ENCODE assay signal across 22 cellular contexts in the genomic region with DNA sequence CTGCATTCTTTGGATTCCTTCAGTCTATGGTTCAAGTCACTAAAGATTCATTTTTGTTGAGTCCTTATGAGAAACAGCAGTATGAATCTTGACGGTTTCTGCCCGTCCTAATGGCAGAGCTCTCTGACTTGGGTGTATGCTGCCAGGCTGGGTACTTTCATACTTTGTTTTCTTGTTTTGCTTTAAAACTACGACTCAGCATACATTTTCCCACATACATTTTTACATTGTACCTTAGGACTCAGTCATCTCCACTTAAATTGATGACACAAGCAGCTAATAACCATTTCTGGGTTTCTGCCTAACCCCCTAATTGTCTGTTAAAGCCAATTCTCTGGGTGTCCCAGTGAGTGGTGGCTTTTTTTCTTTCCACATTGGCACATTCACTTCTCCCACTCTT. TPM values are rescaled to one million over a fixed set of nuclear protein-coding genes. Genes with fewer than 3 reads are reported as not detected.
A peak's percentile ranks its signal among the peaks of the same experiment; 100 is the strongest.
DNase-seq lines count a peak whose midpoint lies in the region; ATAC-seq and TF ChIP-seq lines count a peak whose summit lies in the region.
"Had no signal": no experiment of that assay in that cellular context is flagged by ENCODE, and none has a peak within 500 bp of the region (broad histone marks: within the 10 kb centered on the region; RNA-seq: fewer than 3 reads in every experiment).

No MANE protein-coding gene starts in this region.

- H3K36me3 Mint-ChIP-seq in activated naive CD4-positive, alpha-beta T cell treated with anti-CD3 and anti-CD28 coated beads for 36 hours (ENCODE audit: low read depth) = peaks cover 16% of the 10 kb centered on the region
- peaks cover 36% of the 10 kb centered on the region for H3K36me3 Mint-ChIP-seq in HFFc6 (ENCODE audit: low read depth)
- H3K36me3 Mint-ChIP-seq in memory B cell = peaks cover 11% of the 10 kb centered on the region
- H3K36me3 Mint-ChIP-seq: IgD-negative memory B cell, type B pancreatic cell had no signal

- no peaks in the 10 kb centered on the region for H3K9me3 Mint-ChIP-seq in activated naive CD4-positive, alpha-beta T cell treated with anti-CD3 and anti-CD28 coated beads for 36 hours
- H3K9me3 Mint-ChIP-seq in HFFc6 (no peaks in the 10 kb centered on the region), memory B cell (no peaks in the 10 kb centered on the region)
- H3K9me3 Mint-ChIP-seq: activated CD4-positive, alpha-beta T cell treated with anti-CD3 and anti-CD28 coated beads, Interleukin-2, amount 10 ng/mL, durations not matched to agents 24 days and 14 days; IgD-negative memory B cell; immature natural killer cell; neural crest cell; type B pancreatic cell had no signal

- peaks cover 17% of the 10 kb centered on the region for H3K4me1 Mint-ChIP-seq in activated naive CD4-positive, alpha-beta T cell treated with anti-CD3 and anti-CD28 coated beads for 36 hours (ENCODE audit: low read depth)
- H3K4me1 Mint-ChIP-seq in HFFc6 (ENCODE audit: low read depth) = peaks cover 21% of the 10 kb centered on the region
- H3K4me1 Mint-ChIP-seq in memory B cell = peaks cover 8% of the 10 kb centered on the region

- H3K27ac Mint-ChIP-seq in activated naive CD4-positive, alpha-beta T cell treated with anti-CD3 and anti-CD28 coated beads for 36 hours = peak overlapping the region; percentile 34
- peak overlapping the region; percentile 26; the same call in 1 of the 2 replicates for H3K27ac Mint-ChIP-seq in HFFc6
- H3K27ac Mint-ChIP-seq in memory B cell = peak overlapping the region; percentile 19
- H3K27ac Mint-ChIP-seq: activated CD4-positive, alpha-beta T cell treated with anti-CD3 and anti-CD28 coated beads, Interleukin-2, amount 10 ng/mL, durations not matched to agents 24 days and 14 days; IgD-negative memory B cell; type B pancreatic cell had no signal

- intact Hi-C loops in activated naive CD4-positive, alpha-beta T cell treated with anti-CD3 and anti-CD28 coated beads for 36 hours (cut with micrococcal nuclease) = no loop called here

- DNase-seq in activated naive CD4-positive, alpha-beta T cell treated with anti-CD3 and anti-CD28 coated beads for 36 hours = no peak
- DNase-seq in activated naive CD4-positive, alpha-beta T cell (lab: John Stamatoyannopoulos, UW) = no peak
- DNase-seq in HFFc6 = no peak
- no peak for DNase-seq in memory B cell (ENCODE audit: low spot score in 2 of 2)
- DNase-seq in NCI-H146 treated with DMSO at 0.1 percent for 48 hours (lab: John Stamatoyannopoulos, UW; ENCODE audit: unreplicated experiment) = no peak
- no peak for DNase-seq in hypothalamus (lab: John Stamatoyannopoulos, UW)
- DNase-seq: activated CD4-positive, alpha-beta T cell treated with anti-CD3 and anti-CD28 coated beads, Interleukin-2, amount 10 ng/mL, durations not matched to agents 24 days and 14 days; brain microvascular endothelial cell; DMS53; hippocampal formation; immature natural killer cell; left colon; NCI-H1105; NCI-H2029; NCI-H524 treated with DMSO at 0.1 percent for 48 hours; NK-92 treated with Interleukin-12 subunit alpha and Interleukin-12 subunit beta, amount 100 ng/mL, for 24 hours; right cardiac atrium; SHP77 treated with DMSO at 0.1 percent for 48 hours; stimulated activated CD4-positive, alpha-beta T cell treated with anti-CD3 and anti-CD28 coated beads, Interleukin-4, amount 100 ng/mL, for 1 hour had no signal

- ATAC-seq in memory B cell (ENCODE audit: low read depth) = no peak
- ATAC-seq: left colon, right cardiac atrium had no signal

- H3K4me3 Mint-ChIP-seq in activated naive CD4-positive, alpha-beta T cell treated with anti-CD3 and anti-CD28 coated beads for 36 hours = no peak overlapping the region
- H3K4me3 Mint-ChIP-seq in HFFc6 = no peak overlapping the region
- no peak overlapping the region for H3K4me3 Mint-ChIP-seq in memory B cell
- H3K4me3 Mint-ChIP-seq: activated CD4-positive, alpha-beta T cell treated with anti-CD3 and anti-CD28 coated beads, Interleukin-2, amount 10 ng/mL, durations not matched to agents 24 days and 14 days; immature natural killer cell; neural crest cell; type B pancreatic cell had no signal

- no peaks in the 10 kb centered on the region for H3K27me3 Mint-ChIP-seq in activated naive CD4-positive, alpha-beta T cell treated with anti-CD3 and anti-CD28 coated beads for 36 hours (ENCODE audit: low read depth)
- peaks cover 4% of the 10 kb centered on the region for H3K27me3 Mint-ChIP-seq in HFFc6 (ENCODE audit: insufficient read depth)
- no peaks in the 10 kb centered on the region for H3K27me3 Mint-ChIP-seq in memory B cell
- H3K27me3 Mint-ChIP-seq: activated CD4-positive, alpha-beta T cell treated with anti-CD3 and anti-CD28 coated beads, Interleukin-2, amount 10 ng/mL, durations not matched to agents 24 days and 14 days; IgD-negative memory B cell; type B pancreatic cell had no signal

- CTCF ChIA-PET in activated naive CD4-positive, alpha-beta T cell treated with anti-CD3 and anti-CD28 coated beads for 36 hours (lab: Charles Lee) = interaction anchor here (0.6 to 1.2 kb wide), 2 partner anchors 10 to 345 kb away, joined by 3 read pairs; no protein-coding TSS in a partner anchor

- TF ChIP-seq CTCF in HFFc6 (IDR thresholded peaks at IDR 0.05) = no peak

RNA-seq across cellular contexts. Expression of a gene that starts 4.8 kb away (rescaled TPM):
- total RNA-seq in activated naive CD4-positive, alpha-beta T cell treated with anti-CD3 and anti-CD28 coated beads for 36 hours = 10 to 100 TPM; 44.8 to 48.7 TPM
- 10 to 100 TPM; 13.4 to 18.4 (median 14.3) TPM for total RNA-seq in HFFc6 (2021; fragmentation: NEBNext Ultra II Directional; extraction: Animal tissue kit (Norgen Biotek cat#: 25700))

RNA-seq across cellular contexts. Expression of a gene that starts 12.7 kb away (rescaled TPM):
- 100 to 1,000 TPM; 101 to 105 TPM for total RNA-seq in activated naive CD4-positive, alpha-beta T cell treated with anti-CD3 and anti-CD28 coated beads for 36 hours
- 100 to 1,000 TPM; 383 to 448 (median 405) TPM for total RNA-seq in HFFc6 (2021; fragmentation: NEBNext Ultra II Directional; extraction: Animal tissue kit (Norgen Biotek cat#: 25700))

RNA-seq across cellular contexts. Expression of a gene that starts 36.4 kb away (rescaled TPM):
- total RNA-seq in activated naive CD4-positive, alpha-beta T cell treated with anti-CD3 and anti-CD28 coated beads for 36 hours = 10 to 100 TPM; 54.3 to 60.9 TPM
- total RNA-seq in HFFc6 (2021; fragmentation: NEBNext Ultra II Directional; extraction: Animal tissue kit (Norgen Biotek cat#: 25700)) = 10 to 100 TPM; 48.7 to 51.9 (median 50.3) TPM

RNA-seq across cellular contexts. Expression of a gene that starts 36.5 kb away (rescaled TPM):
- 10 to 100 TPM; 56.6 to 57.7 TPM for total RNA-seq in activated naive CD4-positive, alpha-beta T cell treated with anti-CD3 and anti-CD28 coated beads for 36 hours
- total RNA-seq in HFFc6 (2021; fragmentation: NEBNext Ultra II Directional; extraction: Animal tissue kit (Norgen Biotek cat#: 25700)) = 10 to 100 TPM; 34.9 to 47.5 (median 43.0) TPM
